Comparison of ENCODE assay signal across 19 cellular contexts in the genomic region with DNA sequence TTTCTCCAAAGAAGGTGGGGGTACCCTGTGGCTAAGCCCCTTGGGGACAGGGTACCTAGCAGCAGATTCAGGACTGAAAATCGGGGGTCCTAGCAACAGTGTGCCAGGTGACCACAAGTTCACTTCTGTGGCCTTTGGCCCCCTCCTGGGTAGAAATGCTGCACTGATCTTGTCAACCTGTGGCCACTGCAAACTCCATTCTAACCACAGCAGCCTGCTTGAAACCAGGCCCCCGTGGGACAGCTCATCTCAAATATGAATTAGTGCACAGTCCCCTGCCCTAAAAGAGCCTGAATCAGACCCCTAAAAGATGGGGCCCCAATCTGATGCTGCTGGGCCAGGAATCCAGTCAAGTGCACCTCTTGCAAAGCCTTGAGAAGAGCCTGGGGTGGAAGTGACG.
"Had no signal": no experiment of that assay in that cellular context is flagged by ENCODE, and none has a peak within 500 bp of the region (broad histone marks: within the 10 kb centered on the region; RNA-seq: fewer than 3 reads in every experiment).

No MANE protein-coding gene starts in this region.

- DNase-seq: dermis blood vessel endothelial cell; esophagus squamous epithelium; foreskin fibroblast; immature natural killer cell; left ventricle myocardium superior; mesenchymal stem cell; naive thymus-derived CD4-positive, alpha-beta T cell; nephron progenitor cell; small intestine; stimulated activated CD4-positive, alpha-beta T cell treated with anti-CD3 and anti-CD28 coated beads, Interleukin-4, amount 100 ng/mL, for 1 hour; stimulated activated CD8-positive, alpha-beta memory T cell treated with anti-CD3 and anti-CD28 coated beads, Interleukin-4, amount 100 ng/mL, for 48 hours; testis had no signal

- H3K27ac ChIP-seq: esophagus squamous epithelium, gastroesophageal sphincter, neutrophil, ovary, right atrium auricular region, testis, tibial nerve had no signal

- H3K27me3 ChIP-seq: esophagus squamous epithelium, gastroesophageal sphincter, ovary, right atrium auricular region, testis, tibial nerve had no signal

- H3K4me3 ChIP-seq: esophagus squamous epithelium, gastroesophageal sphincter, lung, ovary, right atrium auricular region, testis, tibial nerve had no signal

- H3K9me3 ChIP-seq: esophagus squamous epithelium, gastroesophageal sphincter, neutrophil, ovary, right atrium auricular region, testis, tibial nerve had no signal

- H3K4me1 ChIP-seq: esophagus squamous epithelium, gastroesophageal sphincter, right atrium auricular region, testis, tibial nerve had no signal

- ATAC-seq: gastroesophageal sphincter; left ventricle myocardium superior; naive thymus-derived CD4-positive, alpha-beta T cell; stimulated activated effector memory CD8-positive, alpha-beta T cell treated with anti-CD3 and anti-CD28 coated beads, Interleukin-12 subunit alpha, Interleukin-12 subunit beta, amount 100 ng/mL, for 72 hours had no signal

- H3K36me3 ChIP-seq: esophagus squamous epithelium, gastroesophageal sphincter, neutrophil, ovary, right atrium auricular region, tibial nerve had no signal
